Comparison of ENCODE assay signal across 18 cellular contexts in the genomic region with DNA sequence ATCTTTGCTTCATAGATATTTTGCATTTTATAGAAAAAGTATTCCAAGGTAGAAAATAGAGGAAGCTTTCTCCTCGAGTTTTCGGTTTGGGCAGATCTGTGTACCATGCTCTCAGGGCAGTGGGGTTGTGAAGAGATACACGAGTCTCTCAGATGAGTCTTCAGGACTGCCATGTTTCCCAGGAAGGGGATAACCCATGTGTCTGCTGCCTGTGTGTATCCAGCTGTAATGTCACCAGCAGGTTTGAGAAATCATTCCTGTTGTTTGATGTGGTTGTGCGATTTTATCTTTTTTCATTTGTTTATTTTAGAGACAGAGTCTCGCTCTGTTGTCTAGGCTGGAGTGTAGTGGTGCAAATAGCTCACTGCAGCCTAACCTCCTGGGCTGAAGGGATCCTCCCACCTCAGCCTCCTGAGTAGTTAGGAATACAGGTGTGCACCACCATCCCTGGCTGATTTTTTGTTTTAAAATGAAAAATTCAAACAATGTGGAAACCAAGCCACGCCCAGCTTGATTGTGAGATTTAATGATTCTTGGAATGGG. TPM values are rescaled to one million over a fixed set of nuclear protein-coding genes. Genes with fewer than 3 reads are reported as not detected.
DNase-seq lines count a peak whose midpoint lies in the region; ATAC-seq and TF ChIP-seq lines count a peak whose summit lies in the region.
"Had no signal": no experiment of that assay in that cellular context is flagged by ENCODE, and none has a peak within 500 bp of the region (broad histone marks: within the 10 kb centered on the region; RNA-seq: fewer than 3 reads in every experiment).

No MANE protein-coding gene starts in this region.

- TF ChIP-seq CTCF in DND-41 (IDR thresholded peaks at IDR 0.05; ENCODE audit: borderline replicate concordance, extremely low read depth, low read length, poor library complexity, severe bottlenecking): no peak
- no peak for TF ChIP-seq CTCF in SU-DHL-6 (IDR thresholded peaks at IDR 0.05; ENCODE audit: insufficient read depth, low read length, poor library complexity, severe bottlenecking)
- TF ChIP-seq CTCF in neural crest cell (conservative IDR thresholded peaks at IDR 0.05): no peak

- peaks cover 22% of the 10 kb centered on the region for H3F3A ChIP-seq in SU-DHL-6 (ENCODE audit: insufficient read depth)

- H3K4me1 Mint-ChIP-seq in neural crest cell: peaks cover 21% of the 10 kb centered on the region
- peaks cover 16% of the 10 kb centered on the region for H3K4me1 Mint-ChIP-seq in activated CD4-positive, alpha-beta T cell treated with anti-CD3 and anti-CD28 coated beads, Interleukin-2, amount 10 ng/mL, durations not matched to agents 7 days and 5 days

- H3K4me3 Mint-ChIP-seq in neural crest cell: no peak overlapping the region
- H3K4me3 Mint-ChIP-seq in activated CD4-positive, alpha-beta T cell treated with anti-CD3 and anti-CD28 coated beads, Interleukin-2, amount 10 ng/mL, durations not matched to agents 7 days and 5 days: no peak overlapping the region
- H3K4me3 Mint-ChIP-seq: CD4-positive, alpha-beta T cell; GM23338; HFFc6 had no signal

- H4K20me1 ChIP-seq in DND-41 (ENCODE audit: insufficient read depth, low read length) (no peaks in the 10 kb centered on the region), SU-DHL-6 (ENCODE audit: low read depth, low read length) (no peaks in the 10 kb centered on the region)

- no peaks in the 10 kb centered on the region for H3K9me3 ChIP-seq in DND-41 (ENCODE audit: insufficient read depth, low read length, severe bottlenecking)
- H3K9me3 ChIP-seq in SU-DHL-6 (ENCODE audit: insufficient read depth, low read length): no peaks in the 10 kb centered on the region
- H3K9me3 ChIP-seq: Caco-2 had no signal

- H3K9me2 ChIP-seq in SU-DHL-6 (replicated peaks; ENCODE audit: insufficient read depth, low read length): no peaks in the 10 kb centered on the region

- no peak overlapping the region for H3K27ac ChIP-seq in DND-41 (ENCODE audit: low read length)
- H3K27ac ChIP-seq in SU-DHL-6 (ENCODE audit: low read depth, low read length): peak overlapping the region; percentile 32; the same call in 1 of the 2 replicates
- H3K27ac ChIP-seq: C4-2B had no signal

- no peaks in the 10 kb centered on the region for H3K27me3 ChIP-seq in DND-41 (ENCODE audit: insufficient read depth, low read length, poor library complexity)
- H3K27me3 ChIP-seq in SU-DHL-6 (ENCODE audit: low read length): no peaks in the 10 kb centered on the region

- H3K79me2 ChIP-seq in DND-41 (ENCODE audit: insufficient read depth, low read length): no peaks in the 10 kb centered on the region
- peaks cover 90% of the 10 kb centered on the region for H3K79me2 ChIP-seq in SU-DHL-6 (ENCODE audit: insufficient read depth, low read length)

- H3K9ac ChIP-seq in DND-41 (ENCODE audit: low read depth, low read length): no peak overlapping the region
- no peak overlapping the region for H3K9ac ChIP-seq in SU-DHL-6 (ENCODE audit: low read length)

- H3K36me3 ChIP-seq in DND-41 (ENCODE audit: insufficient read depth, low read length): no peaks in the 10 kb centered on the region
- peaks cover 5% of the 10 kb centered on the region; the same call in 1 of the 2 replicates for H3K36me3 ChIP-seq in SU-DHL-6 (ENCODE audit: low read length)

- CTCF ChIA-PET in activated CD4-positive, alpha-beta T cell treated with anti-CD3 and anti-CD28 coated beads, Interleukin-2, amount 10 ng/mL, durations not matched to agents 7 days and 5 days (lab: Charles Lee): interaction anchor here (1.0 kb wide), 1 partner anchor 16 kb away, joined by 3 read pairs; no protein-coding TSS in a partner anchor

- H3K36me3 Mint-ChIP-seq in neural crest cell (ENCODE audit: low read depth): no peaks in the 10 kb centered on the region
- H3K36me3 Mint-ChIP-seq in activated CD4-positive, alpha-beta T cell treated with anti-CD3 and anti-CD28 coated beads, Interleukin-2, amount 10 ng/mL, durations not matched to agents 7 days and 5 days (ENCODE audit: low read depth): peaks cover 21% of the 10 kb centered on the region

- H3K27ac Mint-ChIP-seq in neural crest cell (ENCODE audit: unreplicated experiment): peak overlapping the region; percentile 8
- H3K27ac Mint-ChIP-seq in activated CD4-positive, alpha-beta T cell treated with anti-CD3 and anti-CD28 coated beads, Interleukin-2, amount 10 ng/mL, durations not matched to agents 7 days and 5 days: no peak overlapping the region
- H3K27ac Mint-ChIP-seq: CD4-positive, alpha-beta T cell; GM23338; HFFc6 had no signal

- H3K9me3 Mint-ChIP-seq in neural crest cell: no peaks in the 10 kb centered on the region
- no peaks in the 10 kb centered on the region for H3K9me3 Mint-ChIP-seq in activated CD4-positive, alpha-beta T cell treated with anti-CD3 and anti-CD28 coated beads, Interleukin-2, amount 10 ng/mL, durations not matched to agents 7 days and 5 days
- H3K9me3 Mint-ChIP-seq: CD4-positive, alpha-beta T cell; GM23338 had no signal

- no peaks in the 10 kb centered on the region for H3K4me1 ChIP-seq in DND-41 (ENCODE audit: insufficient read depth, low read length)
- H3K4me1 ChIP-seq: Caco-2 had no signal

- POLR2A ChIA-PET in activated CD4-positive, alpha-beta T cell treated with anti-CD3 and anti-CD28 coated beads, Interleukin-2, amount 10 ng/mL, durations not matched to agents 7 days and 5 days (lab: Charles Lee): no interaction called here

- DNase-seq in DND-41: no peak
- DNase-seq in LoVo (ENCODE audit: low spot score): peak; percentile 18
- DNase-seq in neural crest cell (ENCODE audit: low read depth, low spot score): no peak
- no peak for DNase-seq in NCI-H146 treated with DMSO at 0.1 percent for 48 hours (lab: John Stamatoyannopoulos, UW; ENCODE audit: unreplicated experiment)
- DNase-seq in activated CD4-positive, alpha-beta T cell treated with anti-CD3 and anti-CD28 coated beads, Interleukin-2, amount 10 ng/mL, durations not matched to agents 7 days and 5 days: no peak
- no peak for DNase-seq in stimulated activated CD4-positive, alpha-beta T cell treated with anti-CD3 and anti-CD28 coated beads, Interleukin-1b, Interleukin-23, amount 100 ng/mL, for 48 hours
- DNase-seq: ACHN; Caco-2; CD4-positive, alpha-beta T cell; DMS79 treated with DMSO at 0.1 percent for 48 hours; EL; HCEC 1CT; HFFc6 had no signal

- H2AFZ ChIP-seq in DND-41 (ENCODE audit: low read depth, low read length) (no peak overlapping the region), SU-DHL-6 (ENCODE audit: low read depth, low read length, severe bottlenecking) (no peak overlapping the region)
- H2AFZ ChIP-seq: GM23338 had no signal

- ATAC-seq in DND-41 (ENCODE audit: insufficient read depth, low read depth) (peak; percentile 53; the same call in 2 of the 3 replicates), GM18502 (IDR thresholded peaks at IDR 0.05; ENCODE audit: poor library complexity, unreplicated experiment) (no peak)
- ATAC-seq: GM12878, GM23338 had no signal

- H3K4me3 ChIP-seq in DND-41 (ENCODE audit: low read depth in 1 of 2, low read length in 2 of 2) (no peak overlapping the region), SU-DHL-6 (ENCODE audit: insufficient read depth, low read length, poor library complexity, severe bottlenecking) (no peak overlapping the region)
- H3K4me3 ChIP-seq: GM12878, GM23338 had no signal

- H3K27me3 Mint-ChIP-seq in neural crest cell (ENCODE audit: low read depth): no peaks in the 10 kb centered on the region
- no peaks in the 10 kb centered on the region for H3K27me3 Mint-ChIP-seq in activated CD4-positive, alpha-beta T cell treated with anti-CD3 and anti-CD28 coated beads, Interleukin-2, amount 10 ng/mL, durations not matched to agents 7 days and 5 days
- H3K27me3 Mint-ChIP-seq: CD4-positive, alpha-beta T cell had no signal

- no peak overlapping the region for H3K4me2 ChIP-seq in DND-41 (ENCODE audit: insufficient read depth, low read length)
- no peak overlapping the region for H3K4me2 ChIP-seq in SU-DHL-6 (ENCODE audit: low read depth, low read length, poor library complexity, severe bottlenecking)
- H3K4me2 ChIP-seq: GM23338 had no signal

RNA-seq across cellular contexts. Expression of gene SNX10, which starts 48.9 kb away (rescaled TPM):
- total RNA-seq in neural crest cell: 5.0 and 5.4 TPM in 2 replicates
- total RNA-seq in activated CD4-positive, alpha-beta T cell treated with anti-CD3 and anti-CD28 coated beads, Interleukin-2, amount 10 ng/mL, durations not matched to agents 7 days and 5 days: 10 to 100 TPM; 28.1 to 28.9 TPM
- total RNA-seq: HFFc6 had no signal
